16 cellular contexts compared by ENCODE assay signal in genomic region chr20:23659989-23660837, GRCh38. TPM values are rescaled to one million over a fixed set of nuclear protein-coding genes. Genes with fewer than 3 reads are reported as not detected.
DNase-seq lines count a peak whose midpoint lies in the region; ATAC-seq, FAIRE-seq and TF ChIP-seq lines count a peak whose summit lies in the region.
"Had no signal": no experiment of that assay in that cellular context is flagged by ENCODE, and none has a peak within 500 bp of the region (broad histone marks: within the 10 kb centered on the region; RNA-seq: fewer than 3 reads in every experiment).

No MANE protein-coding gene starts in this region.

- H4K20me1 ChIP-seq in IMR-90 (ENCODE audit: insufficient read depth, low read length) (no peaks in the 10 kb centered on the region), K562 (replicated peaks; ENCODE audit: control insufficient read depth, insufficient read depth, low read length) (no peaks in the 10 kb centered on the region)

- TF ChIP-seq EP300 in K562 (IDR thresholded peaks at IDR 0.05; ENCODE audit: low read length): peak; percentile 42; the same call in 1 of the 2 replicates

- H3K9ac ChIP-seq in IMR-90 (ENCODE audit: low read depth, low read length) (no peak overlapping the region), K562 (ENCODE audit: insufficient read depth in 1 of 2, low read depth in 2 of 2, low read length in 2 of 2) (peak overlapping the region; percentile 6 to 18; a peak in 2 of 4 replicates), skeletal muscle tissue (ENCODE audit: low read depth in 1 of 3, low read length in 3 of 3) (peak overlapping the region in 2 of 3 donors; percentile 47 to 57)

- H2AK5ac ChIP-seq in IMR-90 (ENCODE audit: low read depth, low read length): no peak overlapping the region

- no peak overlapping the region for H2AK9ac ChIP-seq in IMR-90 (replicated peaks; ENCODE audit: low read depth, low read length, poor library complexity)

- H4K5ac ChIP-seq in IMR-90 (ENCODE audit: low read depth, low read length): no peak overlapping the region

- TF ChIP-seq POLR2A in IMR-90 (IDR thresholded peaks at IDR 0.05; ENCODE audit: low read depth, low read length): no peak
- no peak for TF ChIP-seq POLR2A in K562 (conservative IDR thresholded peaks at IDR 0.05)

- H3K79me1 ChIP-seq in IMR-90 (ENCODE audit: low read depth in 1 of 2, low read length in 2 of 2): no peaks in the 10 kb centered on the region

- H3K36me3 ChIP-seq in IMR-90 (ENCODE audit: control insufficient read depth, insufficient read depth, low read length): no peaks in the 10 kb centered on the region
- H3K36me3 ChIP-seq in K562 (ENCODE audit: control insufficient read depth, insufficient read depth, low read length): no peaks in the 10 kb centered on the region
- H3K36me3 ChIP-seq in left ventricle myocardium inferior: no peaks in the 10 kb centered on the region
- H3K36me3 ChIP-seq in skeletal muscle tissue (ENCODE audit: control insufficient read depth in 3 of 3, insufficient read depth in 3 of 3, low read length in 3 of 3): no peaks in the 10 kb centered on the region
- H3K36me3 ChIP-seq: thyroid gland had no signal

- DNase-seq in IMR-90: peak; percentile 43
- peak in 3 of 4 experiments; percentile 12 to 45 (median 24) for DNase-seq in K562 (ENCODE audit: extremely low read depth in 1 of 4, low spot score in 3 of 4)
- DNase-seq in left ventricle myocardium inferior: no peak
- DNase-seq in 8988T: no peak
- DNase-seq in D721Med (ENCODE audit: insufficient read length, low spot score): no peak
- no peak for DNase-seq in DMS53 (lab: John Stamatoyannopoulos, UW)
- DNase-seq: activated B cell treated with CpG ODN at 0.5 μM for 24 hours; activated T-cell treated with anti-CD3 and anti-CD28 coated beads, Interleukin-2, amount 50 U/mL, for 1 hour; Calu3; effector CD8-positive, alpha-beta T cell; NCI-H1436 treated with DMSO at 0.1 percent for 48 hours; thyroid gland had no signal

- peaks cover 7% of the 10 kb centered on the region for H3K27me3 ChIP-seq in IMR-90 (ENCODE audit: control insufficient read depth, insufficient read depth, low read length)
- no peaks in the 10 kb centered on the region for H3K27me3 ChIP-seq in K562 (ENCODE audit: control insufficient read depth in 2 of 2, insufficient read depth in 2 of 2, low read length in 2 of 2)
- H3K27me3 ChIP-seq in left ventricle myocardium inferior (ENCODE audit: low read depth): peaks cover 10% of the 10 kb centered on the region
- H3K27me3 ChIP-seq in skeletal muscle tissue (ENCODE audit: control insufficient read depth in 3 of 3, insufficient read depth in 3 of 3, low read length in 3 of 3): no peaks in the 10 kb centered on the region
- H3K27me3 ChIP-seq: thyroid gland had no signal

- H3K4me2 ChIP-seq in IMR-90 (ENCODE audit: low read depth, low read length) (peak overlapping the region; percentile 37; the same call in 1 of the 2 replicates), K562 (ENCODE audit: insufficient read depth, low read length) (peak overlapping the region; percentile 55)

- no peak overlapping the region for H3K4ac ChIP-seq in IMR-90 (ENCODE audit: low read depth, low read length)

- no peak overlapping the region for H3K14ac ChIP-seq in IMR-90 (replicated peaks; ENCODE audit: low read depth, low read length)

- H3K9me1 ChIP-seq in IMR-90 (ENCODE audit: insufficient read depth, low read length) (no peaks in the 10 kb centered on the region), K562 (ENCODE audit: control insufficient read depth, insufficient read depth, low read length) (no peaks in the 10 kb centered on the region)

- no peak overlapping the region for H3K23ac ChIP-seq in IMR-90 (ENCODE audit: low read depth, low read length)

- H3K18ac ChIP-seq in IMR-90 (ENCODE audit: low read depth, low read length): peak overlapping the region; percentile 57; the same call in 1 of the 2 replicates

- TF ChIP-seq CTCF in IMR-90 (conservative IDR thresholded peaks at IDR 0.05; ENCODE audit: low read depth, low read length) (no peak), K562 (IDR thresholded peaks at IDR 0.05 in 2 of 3, conservative IDR thresholded peaks at IDR 0.05 in 1 of 3; ENCODE audit: insufficient read depth in 2 of 3, low read depth in 1 of 3, low read length in 3 of 3) (no peak), left ventricle myocardium inferior (IDR thresholded peaks at IDR 0.05; ENCODE audit: borderline replicate concordance) (no peak), D721Med (IDR thresholded peaks at IDR 0.05; ENCODE audit: insufficient read depth, missing control alignments) (no peak)

- in situ Hi-C loops in IMR-90 (cut with MboI; ENCODE audit: low sequenced_read_pairs) (loop anchor here (10.0 kb wide), 1 partner anchor 335 kb away; no protein-coding TSS in a partner anchor), K562 (cut with MboI) (no loop called here)

- H3K9me3 ChIP-seq in IMR-90 (ENCODE audit: control insufficient read depth, insufficient read depth, low read length): no peaks in the 10 kb centered on the region
- H3K9me3 ChIP-seq in K562 (replicated peaks; ENCODE audit: control insufficient read depth, insufficient read depth, low read depth, low read length): no peaks in the 10 kb centered on the region
- H3K9me3 ChIP-seq in left ventricle myocardium inferior (replicated peaks): no peaks in the 10 kb centered on the region
- no peaks in the 10 kb centered on the region for H3K9me3 ChIP-seq in skeletal muscle tissue (ENCODE audit: control insufficient read depth in 3 of 3, low read length in 3 of 3)
- H3K9me3 ChIP-seq: thyroid gland had no signal

- no TSS peak for BruUV-seq in IMR-90 (replicated peaks; lab: Mats Ljungman, UMichigan)
- no TSS peak for BruUV-seq in K562 (replicated peaks; lab: Mats Ljungman, UMichigan)

- H3K4me1 ChIP-seq in IMR-90 (ENCODE audit: control insufficient read depth, insufficient read depth, low read length) (peaks cover 5% of the 10 kb centered on the region), K562 (replicated peaks in 1 of 2; ENCODE audit: control insufficient read depth in 2 of 2, insufficient read depth in 2 of 2, low read length in 2 of 2) (peaks cover 10 to 14% of the 10 kb centered on the region in 2 experiments; a peak in 4 of 5 replicates), left ventricle myocardium inferior (peaks cover 27% of the 10 kb centered on the region), skeletal muscle tissue (ENCODE audit: control insufficient read depth in 3 of 3, insufficient read depth in 3 of 3, low read length in 3 of 3) (peaks cover 26 to 30% (median 29%) of the 10 kb centered on the region in 3 donors)

- 69% methylated on average over 3 of the region's 8 CpGs; no CpG with 5 or more reads in 1 of the 2 experiments for WGBS in IMR-90 (ENCODE audit: extremely low coverage in 2 of 2, insufficient read length in 1 of 2), 2 experiments
- WGBS in K562 (ENCODE audit: insufficient coverage, low coverage, missing lambda C conversion rate): 6% methylated on average over 8 of the region's 8 CpGs

- peak overlapping the region; percentile 79 for H2BK5ac ChIP-seq in IMR-90 (ENCODE audit: low read depth, low read length, poor library complexity, severe bottlenecking)

- H2AFZ ChIP-seq in IMR-90 (replicated peaks; ENCODE audit: low read length, poor library complexity) (no peak overlapping the region), K562 (ENCODE audit: low read depth, low read length) (peak overlapping the region; percentile 86)

- CTCF ChIA-PET in IMR-90 (lab: Yijun Ruan, JAX): interaction anchor here (0.8 kb wide), 1 partner anchor 8 kb away, joined by 4 read pairs; no protein-coding TSS in a partner anchor
- CTCF ChIA-PET in K562 (lab: Yijun Ruan, JAX; ENCODE audit: low intra/inter-chr PET ratio): no interaction called here

- H3K56ac ChIP-seq in IMR-90 (ENCODE audit: extremely low read depth, insufficient read depth, low read length): no peak overlapping the region

- H3K79me2 ChIP-seq in K562 (ENCODE audit: control insufficient read depth, insufficient read depth, low read length): no peaks in the 10 kb centered on the region

- no peak overlapping the region for H2BK20ac ChIP-seq in IMR-90 (ENCODE audit: low read depth, low read length)

- H2BK120ac ChIP-seq in IMR-90 (ENCODE audit: low read depth, low read length): no peak overlapping the region

- H2BK15ac ChIP-seq in IMR-90 (ENCODE audit: low read depth, low read length): no peak overlapping the region

- intact Hi-C loops in IMR-90 (cut with micrococcal nuclease) (loop anchor here (10.0 kb wide), 1 partner anchor 65 kb away; no protein-coding TSS in a partner anchor), K562 (cut with micrococcal nuclease) (no loop called here), left ventricle myocardium inferior (cut with micrococcal nuclease) (no loop called here)

- no peak overlapping the region for H4K8ac ChIP-seq in IMR-90 (ENCODE audit: low read depth in 2 of 2, low read length in 2 of 2)

- H3K27ac ChIP-seq in IMR-90 (ENCODE audit: insufficient read depth, low read length) (peak overlapping the region; percentile 38; the same call in 1 of the 2 replicates), K562 (ENCODE audit: extremely low read depth, low read depth, low read length) (peak overlapping the region; percentile 25; the same call in 1 of the 3 replicates), left ventricle myocardium inferior (replicated peaks) (peak overlapping the region; percentile 75), skeletal muscle tissue (ENCODE audit: low read depth, low read length) (no peak overlapping the region)

- TF ChIP-seq RAD21 in IMR-90 (IDR thresholded peaks at IDR 0.05; ENCODE audit: low read length) (no peak), K562 (CRISPR knock-in tag; conservative IDR thresholded peaks at IDR 0.05 in 1 of 2, IDR thresholded peaks at IDR 0.05 in 1 of 2) (no peak)

- dilution Hi-C loops in IMR-90 (cut with HindIII; ENCODE audit: low sequenced_read_pairs, unreplicated experiment): no loop called here

- H3K4me3 ChIP-seq in IMR-90 (ENCODE audit: insufficient read depth, low read depth, low read length) (no peak overlapping the region), K562 (no peak overlapping the region), left ventricle myocardium inferior (no peak overlapping the region), skeletal muscle tissue (ENCODE audit: low read length in 3 of 3) (peak overlapping the region in 2 of 3 donors; percentile 15 to 34)
- H3K4me3 ChIP-seq: skin epidermis, thyroid gland had no signal

- FAIRE-seq in K562 (lab: Jason Lieb, UNC): peak; percentile 73
- FAIRE-seq in D721Med (lab: Jason Lieb, UNC): no peak

- peak; percentile 41 for ATAC-seq in IMR-90 (ENCODE audit: low read depth)
- ATAC-seq in K562: peak; percentile 83
- ATAC-seq in HG02759 (IDR thresholded peaks at IDR 0.05; ENCODE audit: unreplicated experiment): no peak

- POLR2A ChIA-PET in IMR-90 (lab: Charles Lee; ENCODE audit: unreplicated experiment) (no interaction called here), K562 (lab: Yijun Ruan, JAX) (interaction anchor here (0.7 to 1.5 kb wide), 3 partner anchors 11 to 496 kb away, joined by 3 to 4 read pairs (median 4); partner anchors contain the start of gene CST3)

- H4K91ac ChIP-seq in IMR-90 (ENCODE audit: insufficient read depth, low read depth, low read length): no peak overlapping the region

RNA-seq across cellular contexts. Expression of gene CST3, which starts 22.5 kb away (rescaled TPM):
- total RNA-seq in IMR-90 (2012; rRNA removed) (26.0 and 30.8 TPM in 2 replicates), K562 (2014; rRNA removed) (66.7 and 81.2 TPM in 2 replicates), K562 (2014; rRNA removed; fragmentation: Illumina TruSeq; extraction: Trizol) (14.8 and 23.1 TPM in 2 replicates), K562 (2015; rRNA removed; fragmentation: Illumina TruSeq; extraction: Trizol) (42.9 and 48.5 TPM in 2 replicates), K562 (2021) (111 and 113 TPM in 2 replicates), left ventricle myocardium inferior (576 TPM), skeletal muscle tissue (50.1 TPM)
- polyA plus RNA-seq in IMR-90 (2012; rRNA removed) (471 and 531 TPM in 2 replicates), K562 (2011; rRNA removed) (46.6 and 83.5 TPM in 2 replicates), K562 (2014; fragmentation: Illumina TruSeq; extraction: Trizol) (52.1 and 55.2 TPM in 2 replicates), K562 (2014; fragmentation: Nextera tagmentation; extraction: Ambion mirVana) (10 to 100 TPM in 1 of 2 experiments, 1 to 10 TPM in 1; 8.7 to 12.4 TPM), K562 (2014; rRNA removed) (103 and 110 TPM in 2 replicates)
- polyA plus RNA-seq in IMR-90 (2012; cell fraction: cytosol; rRNA removed): 592 and 818 TPM in 2 replicates
- 87.4 and 173 TPM in 2 replicates for polyA plus RNA-seq in IMR-90 (2012; cell fraction: nucleus; rRNA removed; ENCODE audit: low replicate concordance)
- total RNA-seq in K562 (2011; cell fraction: chromatin; rRNA removed; ENCODE audit: low replicate concordance): 9.8 and 40.0 TPM in 2 replicates
- total RNA-seq in K562 (2011; cell fraction: nucleolus; rRNA removed): 96.9 and 115 TPM in 2 replicates
- 57.6 and 64.2 TPM in 2 replicates for total RNA-seq in K562 (2011; cell fraction: nucleoplasm; rRNA removed)
- polyA plus RNA-seq in K562 (2011; cell fraction: cytosol; rRNA removed): 110 and 262 TPM in 2 replicates
- 22.3 and 27.1 TPM in 2 replicates for polyA plus RNA-seq in K562 (2011; cell fraction: nucleus; rRNA removed)
- polyA plus RNA-seq in K562 (2012): 114 and 177 TPM in 2 replicates
- polyA minus RNA-seq in K562 (2011; rRNA and poly(A)+ RNA removed): 20.5 and 29.9 TPM in 2 replicates
- polyA minus RNA-seq in K562 (2011; cell fraction: cytosol; rRNA and poly(A)+ RNA removed): 56.7 and 67.3 TPM in 2 replicates
- 11.2 and 12.6 TPM in 2 replicates for polyA minus RNA-seq in K562 (2011; cell fraction: nucleus; rRNA and poly(A)+ RNA removed)
- total RNA-seq: activated B cell treated with CpG ODN at 0.5 μM for 24 hours had no signal

RNA-seq across cellular contexts. Expression of gene CST4, which starts 28.6 kb away (rescaled TPM):
- total RNA-seq in IMR-90 (2012; rRNA removed): not detected in 2 replicates
- not detected in 2 replicates for polyA plus RNA-seq in IMR-90 (2012; rRNA removed)
- polyA plus RNA-seq in IMR-90 (2012; cell fraction: cytosol; rRNA removed): not detected in 2 replicates
- not detected in 2 replicates for polyA plus RNA-seq in IMR-90 (2012; cell fraction: nucleus; rRNA removed; ENCODE audit: low replicate concordance)
- total RNA-seq in K562 (2011; cell fraction: chromatin; rRNA removed; ENCODE audit: low replicate concordance): not detected in 2 replicates
- total RNA-seq in K562 (2011; cell fraction: nucleolus; rRNA removed): not detected in 2 replicates
- not detected in 2 replicates for total RNA-seq in K562 (2011; cell fraction: nucleoplasm; rRNA removed)
- total RNA-seq in K562 (2014; rRNA removed): not detected in 2 replicates
- total RNA-seq in K562 (2014; rRNA removed; fragmentation: Illumina TruSeq; extraction: Trizol): not detected in 2 replicates
- not detected in 2 replicates for total RNA-seq in K562 (2015; rRNA removed; fragmentation: Illumina TruSeq; extraction: Trizol)
- total RNA-seq in K562 (2021): not detected in 2 replicates
- polyA plus RNA-seq in K562 (2011; rRNA removed): not detected in 2 replicates
- not detected in 2 replicates for polyA plus RNA-seq in K562 (2011; cell fraction: cytosol; rRNA removed)
- polyA plus RNA-seq in K562 (2011; cell fraction: nucleus; rRNA removed): not detected in 2 replicates
- polyA plus RNA-seq in K562 (2012): not detected in 2 replicates
- polyA plus RNA-seq in K562 (2014; fragmentation: Illumina TruSeq; extraction: Trizol): not detected in 2 replicates
- polyA plus RNA-seq in K562 (2014; fragmentation: Nextera tagmentation; extraction: Ambion mirVana): not detected
- polyA plus RNA-seq in K562 (2014; rRNA removed): not detected in 2 replicates
- not detected in 2 replicates for polyA minus RNA-seq in K562 (2011; rRNA and poly(A)+ RNA removed)
- not detected in 2 replicates for polyA minus RNA-seq in K562 (2011; cell fraction: cytosol; rRNA and poly(A)+ RNA removed)
- polyA minus RNA-seq in K562 (2011; cell fraction: nucleus; rRNA and poly(A)+ RNA removed): not detected in 2 replicates
- total RNA-seq in left ventricle myocardium inferior: not detected
- not detected for total RNA-seq in skeletal muscle tissue
- total RNA-seq: activated B cell treated with CpG ODN at 0.5 μM for 24 hours, Calu3, HT1080 had no signal

RNA-seq across cellular contexts. Expression of gene CST9, which starts 54.5 kb away (rescaled TPM):
- total RNA-seq in IMR-90 (2012; rRNA removed) (not detected in 2 replicates), K562 (2014; rRNA removed) (not detected in 2 replicates), K562 (2014; rRNA removed; fragmentation: Illumina TruSeq; extraction: Trizol) (not detected in 2 replicates), K562 (2015; rRNA removed; fragmentation: Illumina TruSeq; extraction: Trizol) (not detected in 2 replicates), K562 (2021) (not detected in 2 replicates), left ventricle myocardium inferior (not detected), skeletal muscle tissue (not detected)
- polyA plus RNA-seq in IMR-90 (2012; rRNA removed) (not detected in 2 replicates), K562 (2011; rRNA removed) (not detected in 2 replicates), K562 (2014; fragmentation: Illumina TruSeq; extraction: Trizol) (not detected in 2 replicates), K562 (2014; fragmentation: Nextera tagmentation; extraction: Ambion mirVana) (not detected), K562 (2014; rRNA removed) (not detected in 2 replicates)
- not detected in 2 replicates for polyA plus RNA-seq in IMR-90 (2012; cell fraction: cytosol; rRNA removed)
- polyA plus RNA-seq in IMR-90 (2012; cell fraction: nucleus; rRNA removed; ENCODE audit: low replicate concordance): not detected in 2 replicates
- not detected in 2 replicates for total RNA-seq in K562 (2011; cell fraction: chromatin; rRNA removed; ENCODE audit: low replicate concordance)
- total RNA-seq in K562 (2011; cell fraction: nucleolus; rRNA removed): not detected in 2 replicates
- 0.38 TPM in 1 of 2 replicates, not detected in the other for total RNA-seq in K562 (2011; cell fraction: nucleoplasm; rRNA removed)
- not detected in 2 replicates for polyA plus RNA-seq in K562 (2011; cell fraction: cytosol; rRNA removed)
- polyA plus RNA-seq in K562 (2011; cell fraction: nucleus; rRNA removed): not detected in 2 replicates
- polyA plus RNA-seq in K562 (2012): not detected in 2 replicates
- polyA minus RNA-seq in K562 (2011; rRNA and poly(A)+ RNA removed): not detected in 2 replicates
- polyA minus RNA-seq in K562 (2011; cell fraction: cytosol; rRNA and poly(A)+ RNA removed): not detected in 2 replicates
- not detected in 2 replicates for polyA minus RNA-seq in K562 (2011; cell fraction: nucleus; rRNA and poly(A)+ RNA removed)
- total RNA-seq: activated B cell treated with CpG ODN at 0.5 μM for 24 hours, Calu3, HT1080, thyroid gland had no signal

Comparison
In these comparisons a context has a peak if more than half of its experiments do, and no peak if none do; other contexts are left out.
1. DNase-seq: peak in IMR-90 (single experiment) and K562 (3 of 4); none in left ventricle myocardium inferior (single experiment), 8988T (single experiment), D721Med (single experiment) and DMS53 (single experiment).
2. H3K4me3 ChIP-seq: peak in skeletal muscle tissue (2 of 3); none in IMR-90 (single experiment), K562 (single experiment) and left ventricle myocardium inferior (single experiment).